8 cellular contexts compared by ENCODE assay signal in genomic region chr3:129313983-129314756, GRCh38. TPM values are rescaled to one million over a fixed set of nuclear protein-coding genes. Genes with fewer than 3 reads are reported as not detected.
DNase-seq lines count a peak whose midpoint lies in the region; ATAC-seq and TF ChIP-seq lines count a peak whose summit lies in the region.

No MANE protein-coding gene starts in this region.

- peaks cover 24% of the 10 kb centered on the region for H3K4me1 Mint-ChIP-seq in activated naive CD8-positive, alpha-beta T cell treated with anti-CD3 and anti-CD28 coated beads, Interleukin-2, amount 50 U/mL, for 24 hours

- H3K27ac Mint-ChIP-seq in activated naive CD8-positive, alpha-beta T cell treated with anti-CD3 and anti-CD28 coated beads, Interleukin-2, amount 50 U/mL, for 24 hours = no peak overlapping the region

- H4K20me1 ChIP-seq in smooth muscle cell (ENCODE audit: low read depth) = peaks cover 16% of the 10 kb centered on the region

- no peaks in the 10 kb centered on the region for H3K9me3 ChIP-seq in BE2C
- no peaks in the 10 kb centered on the region for H3K9me3 ChIP-seq in iPS DF 6.9 (ENCODE audit: control insufficient read depth, insufficient read depth, low read length)
- H3K9me3 ChIP-seq in smooth muscle cell (replicated peaks; ENCODE audit: low read depth) = no peaks in the 10 kb centered on the region

- no peaks in the 10 kb centered on the region for H3K27me3 ChIP-seq in BE2C
- H3K27me3 ChIP-seq in iPS DF 6.9 (ENCODE audit: control insufficient read depth, insufficient read depth, low read length) = no peaks in the 10 kb centered on the region
- no peaks in the 10 kb centered on the region for H3K27me3 ChIP-seq in smooth muscle cell (ENCODE audit: low read depth)

- peak overlapping the region; percentile 95 for H3K4me3 ChIP-seq in BE2C (ENCODE audit: low read depth, low read length)
- H3K4me3 ChIP-seq in HFF-Myc (replicated peaks; ENCODE audit: low read depth, low read length) = peak overlapping the region; percentile 89
- H3K4me3 ChIP-seq in iPS DF 6.9 (ENCODE audit: low read length) = peak overlapping the region; percentile 99; the same call in 1 of the 2 replicates
- peak overlapping the region; percentile 75 for H3K4me3 ChIP-seq in smooth muscle cell

- H3K4me3 Mint-ChIP-seq in activated naive CD8-positive, alpha-beta T cell treated with anti-CD3 and anti-CD28 coated beads, Interleukin-2, amount 50 U/mL, for 24 hours = peak overlapping the region; percentile 88

- no peak overlapping the region for H2AFZ ChIP-seq in smooth muscle cell (ENCODE audit: low read depth)

- ATAC-seq in activated naive CD8-positive, alpha-beta T cell treated with anti-CD3 and anti-CD28 coated beads, Interleukin-2, amount 50 U/mL, for 24 hours = no peak

- peak overlapping the region; percentile 100 for H3K4me2 ChIP-seq in smooth muscle cell

- H3K27ac ChIP-seq in iPS DF 6.9 (ENCODE audit: low read length) = no peak overlapping the region
- H3K27ac ChIP-seq in smooth muscle cell (ENCODE audit: low read depth) = peak overlapping the region; percentile 82

- H3K36me3 ChIP-seq in BE2C (peaks cover 11% of the 10 kb centered on the region; the same call in 1 of the 2 replicates), iPS DF 6.9 (ENCODE audit: control insufficient read depth, insufficient read depth, low read length) (peaks cover 4% of the 10 kb centered on the region; the same call in 1 of the 2 replicates), smooth muscle cell (ENCODE audit: low read depth) (no peaks in the 10 kb centered on the region)

- no peaks in the 10 kb centered on the region for H3K9me3 Mint-ChIP-seq in activated naive CD8-positive, alpha-beta T cell treated with anti-CD3 and anti-CD28 coated beads, Interleukin-2, amount 50 U/mL, for 24 hours

- TF ChIP-seq CTCF in BE2C (IDR thresholded peaks at IDR 0.05; ENCODE audit: low read depth, low read length) (no peak), HFF-Myc (IDR thresholded peaks at IDR 0.05; ENCODE audit: low read depth, low read length, missing control alignments) (no peak), smooth muscle cell (IDR thresholded peaks at IDR 0.05; ENCODE audit: borderline replicate concordance, insufficient read depth, poor library complexity, severe bottlenecking) (no peak)

- H3K27me3 Mint-ChIP-seq in activated naive CD8-positive, alpha-beta T cell treated with anti-CD3 and anti-CD28 coated beads, Interleukin-2, amount 50 U/mL, for 24 hours = peaks cover 2% of the 10 kb centered on the region

- peak overlapping the region; percentile 91 for H3K9ac ChIP-seq in smooth muscle cell (ENCODE audit: low read depth)

- H3F3A ChIP-seq in smooth muscle cell (ENCODE audit: low read depth) = peaks cover 4% of the 10 kb centered on the region

- WGBS in iPS DF 6.9 (ENCODE audit: insufficient coverage, insufficient read length) = no CpG with 5 or more reads among the region's 17 CpGs
- 21% methylated on average over 17 of the region's 17 CpGs for WGBS in smooth muscle cell (ENCODE audit: low lambda C conversion rate)

- H3K4me1 ChIP-seq in BE2C (peaks cover 14% of the 10 kb centered on the region), iPS DF 6.9 (ENCODE audit: control insufficient read depth, insufficient read depth, low read length) (peaks cover 2% of the 10 kb centered on the region; the same call in 1 of the 2 replicates), smooth muscle cell (ENCODE audit: low read depth) (peaks cover 4% of the 10 kb centered on the region)

- DNase-seq in BE2C = no peak
- no peak for DNase-seq in HFF-Myc (ENCODE audit: extremely low read depth, low read depth)
- no peak for DNase-seq in activated naive CD8-positive, alpha-beta T cell treated with anti-CD3 and anti-CD28 coated beads, Interleukin-2, amount 50 U/mL, for 24 hours
- no peak for DNase-seq in iPS DF 6.9 (ENCODE audit: low read depth, low spot score)
- no peak for DNase-seq in smooth muscle cell (lab: John Stamatoyannopoulos, UW; ENCODE audit: unreplicated experiment)
- no peak for DNase-seq in Kasumi-1 (lab: John Stamatoyannopoulos, UW)
- DNase-seq in KG1 (lab: John Stamatoyannopoulos, UW) = no peak
- no peak for DNase-seq in NK-92 treated with Interleukin-12 subunit alpha and Interleukin-12 subunit beta, amount 100 ng/mL, for 24 hours (lab: John Stamatoyannopoulos, UW)

- H3K36me3 Mint-ChIP-seq in activated naive CD8-positive, alpha-beta T cell treated with anti-CD3 and anti-CD28 coated beads, Interleukin-2, amount 50 U/mL, for 24 hours (ENCODE audit: low read depth) = no peaks in the 10 kb centered on the region

- peaks cover 7% of the 10 kb centered on the region for H3K79me2 ChIP-seq in smooth muscle cell (ENCODE audit: low read depth)

RNA-seq across cellular contexts. Expression of gene HMCES, which starts 35.5 kb away (rescaled TPM):
- polyA plus RNA-seq in BE2C (2012; ENCODE audit: insufficient read depth, insufficient read length, low read depth) = 58.8 TPM
- 9.3 and 15.2 TPM in 2 replicates for total RNA-seq in smooth muscle cell
- 25.0 and 33.8 TPM in 2 replicates for polyA plus RNA-seq in smooth muscle cell
